In the genomic region with DNA sequence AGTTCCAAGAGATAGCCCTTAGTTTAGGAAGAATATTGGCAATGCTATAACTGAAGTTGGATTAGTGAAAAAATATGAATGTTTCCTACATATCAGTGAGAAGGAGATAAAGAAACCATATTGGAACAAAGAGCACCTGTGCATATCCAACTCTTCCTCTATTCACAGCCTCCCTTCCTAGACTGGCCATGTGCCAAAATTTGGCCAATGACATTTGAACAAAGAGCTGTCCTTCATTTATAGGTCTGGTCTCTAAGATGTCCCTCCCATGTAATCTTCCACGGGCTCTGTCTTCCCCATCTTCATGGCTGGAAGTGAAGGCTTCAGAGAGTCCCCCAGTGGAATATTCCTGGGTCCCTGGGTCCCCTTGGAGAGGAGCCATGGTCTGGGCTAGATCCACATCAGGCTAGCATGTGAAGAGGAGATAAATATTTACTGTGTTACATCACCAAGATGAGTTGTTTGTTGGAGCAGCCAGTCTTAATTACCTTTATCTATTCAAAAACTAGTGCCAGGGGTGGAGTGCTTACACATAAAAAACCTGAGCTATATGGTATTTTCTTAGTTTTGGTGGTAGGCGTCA, we compare ENCODE assay signal across 21 cellular contexts.
DNase-seq lines count a peak whose midpoint lies in the region; ATAC-seq, FAIRE-seq and TF ChIP-seq lines count a peak whose summit lies in the region.
"Had no signal": no experiment of that assay in that cellular context is flagged by ENCODE, and none has a peak within 500 bp of the region (broad histone marks: within the 10 kb centered on the region; RNA-seq: fewer than 3 reads in every experiment).

No MANE protein-coding gene starts in this region.

- DNase-seq in A549 (ENCODE audit: low read depth in 1 of 2, low spot score in 1 of 2) (no peak), GM23248 (peak; percentile 42), NCI-H748 treated with DMSO at 0.1 percent for 48 hours (lab: John Stamatoyannopoulos, UW) (peak; percentile 14), fibroblast of villous mesenchyme (ENCODE audit: low read depth) (peak; percentile 30), D721Med (ENCODE audit: insufficient read length, low spot score) (no peak), urothelium cell line (ENCODE audit: low spot score) (no peak), H7 (no peak)
- DNase-seq: CD4-positive, CD25-positive, alpha-beta regulatory T cell; DND-41; H9; MV-4-11; NCI-H1694 treated with DMSO at 0.1 percent for 48 hours; NCI-H2107; NCI-H446 treated with DMSO at 0.1 percent for 48 hours; NCI-H526 treated with DMSO at 0.1 percent for 48 hours; NK-92 treated with Interleukin-12 subunit alpha and Interleukin-12 subunit beta, amount 100 ng/mL, for 24 hours; SJCRH30 had no signal

- H3K4me2 ChIP-seq in A549 (peak overlapping the region; percentile 27; the same call in 2 of the 3 replicates), GM23248 (ENCODE audit: unreplicated experiment) (no peak overlapping the region)
- H3K4me2 ChIP-seq: KMS-11 had no signal

- H3K27ac ChIP-seq in A549, result 0 out of 6 replicates have a peak overlapping the region, but pooled peaks of 1 of the 2 experiments have one; percentile 23
- no peak overlapping the region for H3K27ac ChIP-seq in GM23248
- H3K27ac ChIP-seq: HL-60, KMS-11, SJCRH30 had no signal

- 43% methylated on average over 2 of the region's 2 CpGs for WGBS in A549 (ENCODE audit: missing lambda C conversion rate)
- 60 to 75% methylated on average over 2 of the region's 2 CpGs for WGBS in GM23248 (ENCODE audit: low coverage in 1 of 2, low lambda C conversion rate in 2 of 2, missing lambda C conversion rate in 2 of 2), 2 experiments

- no peak overlapping the region for H3K4me3 ChIP-seq in A549
- no peak overlapping the region for H3K4me3 ChIP-seq in GM23248
- H3K4me3 ChIP-seq in fibroblast of villous mesenchyme (ENCODE audit: low read depth, low read length), result no peak overlapping the region
- H3K4me3 ChIP-seq in H7 (ENCODE audit: insufficient read depth, low read depth, low read length), result no peak overlapping the region
- H3K4me3 ChIP-seq: GM12878, SJCRH30 had no signal

- TF ChIP-seq CTCF in A549 (IDR thresholded peaks at IDR 0.05) (no peak), fibroblast of villous mesenchyme (IDR thresholded peaks at IDR 0.05; ENCODE audit: insufficient read depth, low read depth, low read length) (no peak), D721Med (IDR thresholded peaks at IDR 0.05; ENCODE audit: insufficient read depth, missing control alignments) (no peak)

- CTCF ChIA-PET in A549 (lab: Yijun Ruan, JAX), result interaction anchor here (1.3 to 1.6 kb wide), 3 partner anchors 14 to 54 kb away, joined by 3 read pairs; no protein-coding TSS in a partner anchor

- H3K27me3 ChIP-seq in GM23248 (replicated peaks; ENCODE audit: insufficient read depth) (no peaks in the 10 kb centered on the region), H7 (ENCODE audit: control insufficient read depth, insufficient read depth, low read length) (no peaks in the 10 kb centered on the region)
- H3K27me3 ChIP-seq: SJCRH30 had no signal

- TF ChIP-seq POLR2A in A549 (IDR thresholded peaks at IDR 0.05; ENCODE audit: low read length), result no peak

- FAIRE-seq in A549 (lab: Jason Lieb, UNC) (no peak), D721Med (lab: Jason Lieb, UNC) (no peak), urothelium cell line (lab: Jason Lieb, UNC) (no peak)
- FAIRE-seq: GM12878 had no signal

- H3K4me1 ChIP-seq in A549, result peaks cover 10% of the 10 kb centered on the region
- peaks cover 20% of the 10 kb centered on the region for H3K4me1 ChIP-seq in GM23248 (ENCODE audit: insufficient read depth)
- H3K4me1 ChIP-seq: SJCRH30 had no signal

- no peak for TF ChIP-seq EP300 in A549 (IDR thresholded peaks at IDR 0.05)

- POLR2A ChIA-PET in A549 (lab: Yijun Ruan, JAX), result no interaction called here

- no peaks in the 10 kb centered on the region for H4K20me1 ChIP-seq in GM23248 (ENCODE audit: insufficient read depth)

- TF ChIP-seq RAD21 in A549 (conservative IDR thresholded peaks at IDR 0.05 in 1 of 2, IDR thresholded peaks at IDR 0.05 in 1 of 2), result no peak

- ATAC-seq in A549, result no peak
- ATAC-seq: GM12878, Panc1 had no signal

- H3K36me3 ChIP-seq in GM23248 (ENCODE audit: low read depth), result no peaks in the 10 kb centered on the region
- H3K36me3 ChIP-seq in H7 (replicated peaks; ENCODE audit: control insufficient read depth, insufficient read depth, low read length), result no peaks in the 10 kb centered on the region
- H3K36me3 ChIP-seq: SJCRH30 had no signal

- 0 out of 2 replicates have a peak, but pooled peaks cover 4% of the 10 kb centered on the region for H3F3A ChIP-seq in GM23248 (ENCODE audit: insufficient read depth)

- H3K9me3 ChIP-seq in A549 (peaks cover 7% of the 10 kb centered on the region; the same call in 1 of the 3 replicates), GM23248 (ENCODE audit: low read depth) (no peaks in the 10 kb centered on the region)
- H3K9me3 ChIP-seq: SJCRH30 had no signal

- H3K9me2 ChIP-seq in GM23248 (ENCODE audit: insufficient read depth), result no peaks in the 10 kb centered on the region

- in situ Hi-C loops in GM23248 (cut with MboI), result no loop called here

- no peak overlapping the region for H2AFZ ChIP-seq in GM23248

- H3K79me2 ChIP-seq in GM23248 (ENCODE audit: insufficient read depth), result no peaks in the 10 kb centered on the region

- no peak overlapping the region for H3K9ac ChIP-seq in GM23248
- H3K9ac ChIP-seq: KMS-11 had no signal

TF ChIP-seq in A549, 52 proteins besides CTCF, POLR2A, EP300 and RAD21:
- no peak for TF ChIP-seq RFX5 (IDR thresholded peaks at IDR 0.05)
- TF ChIP-seq, protein P1, sequence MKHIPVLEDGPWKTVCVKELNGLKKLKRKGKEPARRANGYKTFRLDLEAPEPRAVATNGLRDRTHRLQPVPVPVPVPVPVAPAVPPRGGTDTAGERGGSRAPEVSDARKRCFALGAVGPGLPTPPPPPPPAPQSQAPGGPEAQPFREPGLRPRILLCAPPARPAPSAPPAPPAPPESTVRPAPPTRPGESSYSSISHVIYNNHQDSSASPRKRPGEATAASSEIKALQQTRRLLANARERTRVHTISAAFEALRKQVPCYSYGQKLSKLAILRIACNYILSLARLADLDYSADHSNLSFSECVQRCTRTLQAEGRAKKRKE (CRISPR knock-in tag; IDR thresholded peaks at IDR 0.05; ENCODE audit: low read depth), result no peak
- TF ChIP-seq, protein P2, sequence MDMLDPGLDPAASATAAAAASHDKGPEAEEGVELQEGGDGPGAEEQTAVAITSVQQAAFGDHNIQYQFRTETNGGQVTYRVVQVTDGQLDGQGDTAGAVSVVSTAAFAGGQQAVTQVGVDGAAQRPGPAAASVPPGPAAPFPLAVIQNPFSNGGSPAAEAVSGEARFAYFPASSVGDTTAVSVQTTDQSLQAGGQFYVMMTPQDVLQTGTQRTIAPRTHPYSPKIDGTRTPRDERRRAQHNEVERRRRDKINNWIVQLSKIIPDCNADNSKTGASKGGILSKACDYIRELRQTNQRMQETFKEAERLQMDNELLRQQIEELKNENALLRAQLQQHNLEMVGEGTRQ (IDR thresholded peaks at IDR 0.05), result no peak
- no peak for TF ChIP-seq SREBF2 (IDR thresholded peaks at IDR 0.05)
- no peak for TF ChIP-seq MAFK (IDR thresholded peaks at IDR 0.05; ENCODE audit: partially characterized antibody)
- TF ChIP-seq GATA3 (IDR thresholded peaks at IDR 0.05; ENCODE audit: borderline replicate concordance), result no peak

Comparison
In these comparisons a context has a peak if more than half of its experiments do, and no peak if none do; other contexts are left out.
1. DNase-seq: peak in GM23248 (single experiment), NCI-H748 treated with DMSO at 0.1 percent for 48 hours (single experiment) and fibroblast of villous mesenchyme (single experiment); none in A549 (0 of 2), D721Med (single experiment), urothelium cell line (single experiment) and H7 (single experiment).